Comparison of ENCODE assay signal across 1 cellular context in the genomic region with DNA sequence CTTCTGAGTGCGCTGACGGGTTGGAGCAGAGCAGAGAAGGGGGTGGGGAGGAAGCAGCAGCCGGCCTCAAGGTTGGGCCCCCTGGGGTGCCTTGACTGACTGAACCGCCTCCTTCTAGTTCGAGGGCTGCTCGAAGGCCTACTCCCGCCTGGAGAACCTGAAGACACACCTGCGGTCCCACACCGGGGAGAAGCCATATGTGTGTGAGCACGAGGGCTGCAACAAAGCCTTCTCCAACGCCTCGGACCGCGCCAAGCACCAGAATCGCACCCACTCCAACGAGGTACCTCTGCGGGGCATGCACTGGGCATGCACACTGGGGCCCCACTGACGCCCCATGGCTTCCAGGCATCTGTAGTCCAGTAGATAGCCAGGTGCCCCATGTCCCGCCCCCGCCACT.
TF ChIP-seq lines count a peak whose summit lies in the region.

No MANE protein-coding gene starts in this region.

TF ChIP-seq in H1, 55 proteins besides CTCF, POLR2A, EP300 and RAD21 (continued from another document):
- TF ChIP-seq, protein P1, sequence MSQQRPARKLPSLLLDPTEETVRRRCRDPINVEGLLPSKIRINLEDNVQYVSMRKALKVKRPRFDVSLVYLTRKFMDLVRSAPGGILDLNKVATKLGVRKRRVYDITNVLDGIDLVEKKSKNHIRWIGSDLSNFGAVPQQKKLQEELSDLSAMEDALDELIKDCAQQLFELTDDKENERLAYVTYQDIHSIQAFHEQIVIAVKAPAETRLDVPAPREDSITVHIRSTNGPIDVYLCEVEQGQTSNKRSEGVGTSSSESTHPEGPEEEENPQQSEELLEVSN (IDR thresholded peaks at IDR 0.05), result peak; percentile 73
- no peak for TF ChIP-seq CHD1 (IDR thresholded peaks at IDR 0.05; ENCODE audit: low read depth, low read length)
- no peak for TF ChIP-seq NRF1 (IDR thresholded peaks at IDR 0.05; ENCODE audit: low read depth, low read length)
- TF ChIP-seq POLR2AphosphoS5 (IDR thresholded peaks at IDR 0.05; ENCODE audit: low read depth, low read length), result no peak
- TF ChIP-seq JUND (IDR thresholded peaks at IDR 0.05; ENCODE audit: low read length), result no peak
- TF ChIP-seq SAP30 (IDR thresholded peaks at IDR 0.05; ENCODE audit: insufficient read depth, insufficient replicate concordance, low read length), result no peak
- TF ChIP-seq SIRT6 (IDR thresholded peaks at IDR 0.05; ENCODE audit: low read length), result no peak
- TF ChIP-seq, protein P2, sequence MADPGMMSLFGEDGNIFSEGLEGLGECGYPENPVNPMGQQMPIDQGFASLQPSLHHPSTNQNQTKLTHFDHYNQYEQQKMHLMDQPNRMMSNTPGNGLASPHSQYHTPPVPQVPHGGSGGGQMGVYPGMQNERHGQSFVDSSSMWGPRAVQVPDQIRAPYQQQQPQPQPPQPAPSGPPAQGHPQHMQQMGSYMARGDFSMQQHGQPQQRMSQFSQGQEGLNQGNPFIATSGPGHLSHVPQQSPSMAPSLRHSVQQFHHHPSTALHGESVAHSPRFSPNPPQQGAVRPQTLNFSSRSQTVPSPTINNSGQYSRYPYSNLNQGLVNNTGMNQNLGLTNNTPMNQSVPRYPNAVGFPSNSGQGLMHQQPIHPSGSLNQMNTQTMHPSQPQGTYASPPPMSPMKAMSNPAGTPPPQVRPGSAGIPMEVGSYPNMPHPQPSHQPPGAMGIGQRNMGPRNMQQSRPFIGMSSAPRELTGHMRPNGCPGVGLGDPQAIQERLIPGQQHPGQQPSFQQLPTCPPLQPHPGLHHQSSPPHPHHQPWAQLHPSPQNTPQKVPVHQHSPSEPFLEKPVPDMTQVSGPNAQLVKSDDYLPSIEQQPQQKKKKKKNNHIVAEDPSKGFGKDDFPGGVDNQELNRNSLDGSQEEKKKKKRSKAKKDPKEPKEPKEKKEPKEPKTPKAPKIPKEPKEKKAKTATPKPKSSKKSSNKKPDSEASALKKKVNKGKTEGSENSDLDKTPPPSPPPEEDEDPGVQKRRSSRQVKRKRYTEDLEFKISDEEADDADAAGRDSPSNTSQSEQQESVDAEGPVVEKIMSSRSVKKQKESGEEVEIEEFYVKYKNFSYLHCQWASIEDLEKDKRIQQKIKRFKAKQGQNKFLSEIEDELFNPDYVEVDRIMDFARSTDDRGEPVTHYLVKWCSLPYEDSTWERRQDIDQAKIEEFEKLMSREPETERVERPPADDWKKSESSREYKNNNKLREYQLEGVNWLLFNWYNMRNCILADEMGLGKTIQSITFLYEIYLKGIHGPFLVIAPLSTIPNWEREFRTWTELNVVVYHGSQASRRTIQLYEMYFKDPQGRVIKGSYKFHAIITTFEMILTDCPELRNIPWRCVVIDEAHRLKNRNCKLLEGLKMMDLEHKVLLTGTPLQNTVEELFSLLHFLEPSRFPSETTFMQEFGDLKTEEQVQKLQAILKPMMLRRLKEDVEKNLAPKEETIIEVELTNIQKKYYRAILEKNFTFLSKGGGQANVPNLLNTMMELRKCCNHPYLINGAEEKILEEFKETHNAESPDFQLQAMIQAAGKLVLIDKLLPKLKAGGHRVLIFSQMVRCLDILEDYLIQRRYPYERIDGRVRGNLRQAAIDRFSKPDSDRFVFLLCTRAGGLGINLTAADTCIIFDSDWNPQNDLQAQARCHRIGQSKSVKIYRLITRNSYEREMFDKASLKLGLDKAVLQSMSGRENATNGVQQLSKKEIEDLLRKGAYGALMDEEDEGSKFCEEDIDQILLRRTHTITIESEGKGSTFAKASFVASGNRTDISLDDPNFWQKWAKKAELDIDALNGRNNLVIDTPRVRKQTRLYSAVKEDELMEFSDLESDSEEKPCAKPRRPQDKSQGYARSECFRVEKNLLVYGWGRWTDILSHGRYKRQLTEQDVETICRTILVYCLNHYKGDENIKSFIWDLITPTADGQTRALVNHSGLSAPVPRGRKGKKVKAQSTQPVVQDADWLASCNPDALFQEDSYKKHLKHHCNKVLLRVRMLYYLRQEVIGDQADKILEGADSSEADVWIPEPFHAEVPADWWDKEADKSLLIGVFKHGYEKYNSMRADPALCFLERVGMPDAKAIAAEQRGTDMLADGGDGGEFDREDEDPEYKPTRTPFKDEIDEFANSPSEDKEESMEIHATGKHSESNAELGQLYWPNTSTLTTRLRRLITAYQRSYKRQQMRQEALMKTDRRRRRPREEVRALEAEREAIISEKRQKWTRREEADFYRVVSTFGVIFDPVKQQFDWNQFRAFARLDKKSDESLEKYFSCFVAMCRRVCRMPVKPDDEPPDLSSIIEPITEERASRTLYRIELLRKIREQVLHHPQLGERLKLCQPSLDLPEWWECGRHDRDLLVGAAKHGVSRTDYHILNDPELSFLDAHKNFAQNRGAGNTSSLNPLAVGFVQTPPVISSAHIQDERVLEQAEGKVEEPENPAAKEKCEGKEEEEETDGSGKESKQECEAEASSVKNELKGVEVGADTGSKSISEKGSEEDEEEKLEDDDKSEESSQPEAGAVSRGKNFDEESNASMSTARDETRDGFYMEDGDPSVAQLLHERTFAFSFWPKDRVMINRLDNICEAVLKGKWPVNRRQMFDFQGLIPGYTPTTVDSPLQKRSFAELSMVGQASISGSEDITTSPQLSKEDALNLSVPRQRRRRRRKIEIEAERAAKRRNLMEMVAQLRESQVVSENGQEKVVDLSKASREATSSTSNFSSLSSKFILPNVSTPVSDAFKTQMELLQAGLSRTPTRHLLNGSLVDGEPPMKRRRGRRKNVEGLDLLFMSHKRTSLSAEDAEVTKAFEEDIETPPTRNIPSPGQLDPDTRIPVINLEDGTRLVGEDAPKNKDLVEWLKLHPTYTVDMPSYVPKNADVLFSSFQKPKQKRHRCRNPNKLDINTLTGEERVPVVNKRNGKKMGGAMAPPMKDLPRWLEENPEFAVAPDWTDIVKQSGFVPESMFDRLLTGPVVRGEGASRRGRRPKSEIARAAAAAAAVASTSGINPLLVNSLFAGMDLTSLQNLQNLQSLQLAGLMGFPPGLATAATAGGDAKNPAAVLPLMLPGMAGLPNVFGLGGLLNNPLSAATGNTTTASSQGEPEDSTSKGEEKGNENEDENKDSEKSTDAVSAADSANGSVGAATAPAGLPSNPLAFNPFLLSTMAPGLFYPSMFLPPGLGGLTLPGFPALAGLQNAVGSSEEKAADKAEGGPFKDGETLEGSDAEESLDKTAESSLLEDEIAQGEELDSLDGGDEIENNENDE (IDR thresholded peaks at IDR 0.05; ENCODE audit: insufficient replicate concordance, low read length), result no peak
- TF ChIP-seq MAX (IDR thresholded peaks at IDR 0.05), result 0 out of 2 replicates have a peak, but pooled peaks have one; percentile 19
- TF ChIP-seq CHD2 (IDR thresholded peaks at IDR 0.05; ENCODE audit: low read length), result no peak
- no peak for TF ChIP-seq CEBPB (IDR thresholded peaks at IDR 0.05; ENCODE audit: low read depth, low read length)
- TF ChIP-seq SP4 (IDR thresholded peaks at IDR 0.05; ENCODE audit: low read length), result no peak
- no peak for TF ChIP-seq TAF1 (IDR thresholded peaks at IDR 0.05; ENCODE audit: low read depth, low read length)
- TF ChIP-seq KDM4A (IDR thresholded peaks at IDR 0.05; ENCODE audit: low read depth, low read length, severe bottlenecking), result no peak
